28 cellular contexts compared by ENCODE assay signal in genomic region chr1:115136106-115136505, GRCh38. TPM values are rescaled to one million over a fixed set of nuclear protein-coding genes. Genes with fewer than 3 reads are reported as not detected.
DNase-seq lines count a peak whose midpoint lies in the region; ATAC-seq, FAIRE-seq and TF ChIP-seq lines count a peak whose summit lies in the region.
"Had no signal": no experiment of that assay in that cellular context is flagged by ENCODE, and none has a peak within 500 bp of the region (broad histone marks: within the 10 kb centered on the region; RNA-seq: fewer than 3 reads in every experiment).

No MANE protein-coding gene starts in this region.

- FAIRE-seq in bronchial epithelial cell (lab: Jason Lieb, UNC) = no peak
- FAIRE-seq: A204.1, endometrium, kidney, TTC549 had no signal

- no peak overlapping the region for H3K4me3 Mint-ChIP-seq in stimulated activated naive B cell treated with anti-CD40 and anti-IgM and Interleukin-4, amounts not matched to agents 10 μg/mL and 1 μg/mL and 100 μg/mL, for 72 hours
- no peak overlapping the region for H3K4me3 Mint-ChIP-seq in activated T-cell treated with anti-CD3 and anti-CD28 coated beads, Interleukin-2, amount 50 U/mL, for 24 hours
- H3K4me3 Mint-ChIP-seq: B cell; natural killer cell; stimulated activated naive CD8-positive, alpha-beta T cell treated with anti-CD3 and anti-CD28 coated beads, Interleukin-15, amount 100 ng/mL, for 72 hours had no signal

- no CpG with 5 or more reads among the region's 3 CpGs for WGBS in mesendoderm (ENCODE audit: extremely low coverage, insufficient coverage, low lambda C conversion rate)

- H4K5ac ChIP-seq in mesendoderm (ENCODE audit: low read length) = no peak overlapping the region

- TF ChIP-seq CTCF in bronchial epithelial cell (IDR thresholded peaks at IDR 0.05; ENCODE audit: insufficient read depth, low read length, severe bottlenecking) = no peak

- no peaks in the 10 kb centered on the region for H3K79me1 ChIP-seq in mesendoderm (ENCODE audit: low read length)

- H3K56ac ChIP-seq in mesendoderm (ENCODE audit: low read length) = no peak overlapping the region

- H3K23ac ChIP-seq in mesendoderm (ENCODE audit: low read length) = no peak overlapping the region

- H3K27me3 ChIP-seq in ACC112 (ENCODE audit: insufficient read depth, low read length) = no peaks in the 10 kb centered on the region
- H3K27me3 ChIP-seq in bronchial epithelial cell (ENCODE audit: control insufficient read depth, insufficient read depth, low read length) = no peaks in the 10 kb centered on the region
- H3K27me3 ChIP-seq in mesendoderm (ENCODE audit: insufficient read depth, low read length, poor library complexity) = no peaks in the 10 kb centered on the region
- H3K27me3 ChIP-seq: thyroid gland had no signal

- H2BK15ac ChIP-seq in mesendoderm (replicated peaks; ENCODE audit: low read depth) = no peak overlapping the region

- no peak overlapping the region for H4K8ac ChIP-seq in mesendoderm (ENCODE audit: low read depth, low read length)

- DNase-seq in M059J (ENCODE audit: low read depth) (peak; percentile 70), bronchial epithelial cell (ENCODE audit: low read depth) (peak; percentile 59), mesendoderm (peak; percentile 71)
- no peak for DNase-seq in stimulated activated naive B cell treated with anti-CD40 and anti-IgM and Interleukin-4, amounts not matched to agents 10 μg/mL and 1 μg/mL and 100 μg/mL, for 72 hours
- DNase-seq in activated T-cell treated with anti-CD3 and anti-CD28 coated beads, Interleukin-2, amount 50 U/mL, for 24 hours = no peak
- DNase-seq: activated CD4-positive, alpha-beta T cell treated with anti-CD3 and anti-CD28 coated beads, Interleukin-2, amount 50 U/mL, for 48 hours; activated CD8-positive, alpha-beta memory T cell treated with anti-CD3 and anti-CD28 coated beads, Interleukin-2, amount 50 U/mL, for 4 hours; activated naive CD4-positive, alpha-beta T cell treated with anti-CD3 and anti-CD28 coated beads, Interleukin-2, amount 50 U/mL, for 16 hours; amygdala; caudate nucleus; dermis blood vessel endothelial cell; Karpas-422; kidney; natural killer cell; NCI-H510A treated with DMSO at 0.1 percent for 48 hours; NK-92 treated with Interleukin-12 subunit alpha and Interleukin-12 subunit beta, amount 100 ng/mL, for 24 hours; stimulated activated naive CD8-positive, alpha-beta T cell treated with anti-CD3 and anti-CD28 coated beads, Interleukin-15, amount 100 ng/mL, for 72 hours; T-helper 1 cell; thyroid gland had no signal

- no peak overlapping the region for H3K4me2 ChIP-seq in mesendoderm (ENCODE audit: low read length)

- H2BK120ac ChIP-seq in mesendoderm (ENCODE audit: low read depth, low read length) = no peak overlapping the region

- no peaks in the 10 kb centered on the region for H3K79me2 ChIP-seq in ACC112 (ENCODE audit: control insufficient read depth, insufficient read depth, low read length, unreplicated experiment)
- no peaks in the 10 kb centered on the region for H3K79me2 ChIP-seq in mesendoderm (ENCODE audit: control insufficient read depth, insufficient read depth, low read length)

- H3K4me1 ChIP-seq in ACC112 (ENCODE audit: control insufficient read depth, insufficient read depth, low read length, unreplicated experiment) (peaks cover 40% of the 10 kb centered on the region), mesendoderm (ENCODE audit: control insufficient read depth, low read depth, low read length) (peaks cover 8% of the 10 kb centered on the region)

- peaks cover 7 to 8% of the 10 kb centered on the region in 2 donors for H3K4me1 Mint-ChIP-seq in stimulated activated naive B cell treated with anti-CD40 and anti-IgM and Interleukin-4, amounts not matched to agents 10 μg/mL and 1 μg/mL and 100 μg/mL, for 72 hours
- peaks cover 4% of the 10 kb centered on the region for H3K4me1 Mint-ChIP-seq in activated T-cell treated with anti-CD3 and anti-CD28 coated beads, Interleukin-2, amount 50 U/mL, for 24 hours (ENCODE audit: low read depth)
- H3K4me1 Mint-ChIP-seq: stimulated activated naive CD8-positive, alpha-beta T cell treated with anti-CD3 and anti-CD28 coated beads, Interleukin-15, amount 100 ng/mL, for 72 hours had no signal

- no peaks in the 10 kb centered on the region for H3K36me3 Mint-ChIP-seq in stimulated activated naive B cell treated with anti-CD40 and anti-IgM and Interleukin-4, amounts not matched to agents 10 μg/mL and 1 μg/mL and 100 μg/mL, for 72 hours
- no peaks in the 10 kb centered on the region for H3K36me3 Mint-ChIP-seq in activated T-cell treated with anti-CD3 and anti-CD28 coated beads, Interleukin-2, amount 50 U/mL, for 24 hours (ENCODE audit: low read depth)
- H3K36me3 Mint-ChIP-seq: natural killer cell had no signal

- no peak for ATAC-seq in stimulated activated naive B cell treated with anti-CD40 and anti-IgM and Interleukin-4, amounts not matched to agents 10 μg/mL and 1 μg/mL and 100 μg/mL, for 72 hours (replicated peaks)
- ATAC-seq in GM21360 (IDR thresholded peaks at IDR 0.05; ENCODE audit: unreplicated experiment) = no peak
- ATAC-seq in GM21390 (IDR thresholded peaks at IDR 0.05; ENCODE audit: unreplicated experiment) = no peak
- ATAC-seq: HCT116; natural killer cell; stimulated activated naive CD8-positive, alpha-beta T cell treated with anti-CD3 and anti-CD28 coated beads, Interleukin-15, amount 100 ng/mL, for 72 hours had no signal

- H3K4ac ChIP-seq in mesendoderm (ENCODE audit: low read depth, low read length) = no peak overlapping the region

- H3K4me3 ChIP-seq in ACC112 (ENCODE audit: low read depth, low read length) (peak overlapping the region; percentile 37; the same call in 1 of the 2 replicates), bronchial epithelial cell (ENCODE audit: low read depth, low read length) (no peak overlapping the region), mesendoderm (ENCODE audit: low read length) (no peak overlapping the region)
- H3K4me3 ChIP-seq: skin epidermis, thyroid gland had no signal

- peaks cover 32 to 47% of the 10 kb centered on the region in 2 donors for H3K27me3 Mint-ChIP-seq in stimulated activated naive B cell treated with anti-CD40 and anti-IgM and Interleukin-4, amounts not matched to agents 10 μg/mL and 1 μg/mL and 100 μg/mL, for 72 hours
- H3K27me3 Mint-ChIP-seq in activated T-cell treated with anti-CD3 and anti-CD28 coated beads, Interleukin-2, amount 50 U/mL, for 24 hours = peaks cover 28% of the 10 kb centered on the region

- H3K27ac ChIP-seq in ACC112 (ENCODE audit: low read depth, low read length) = peak overlapping the region; percentile 96
- H3K27ac ChIP-seq in mesendoderm (ENCODE audit: low read depth, low read length) = no peak overlapping the region
- H3K27ac ChIP-seq: thyroid gland had no signal

- no peaks in the 10 kb centered on the region for H3K9me3 Mint-ChIP-seq in stimulated activated naive B cell treated with anti-CD40 and anti-IgM and Interleukin-4, amounts not matched to agents 10 μg/mL and 1 μg/mL and 100 μg/mL, for 72 hours
- H3K9me3 Mint-ChIP-seq in activated T-cell treated with anti-CD3 and anti-CD28 coated beads, Interleukin-2, amount 50 U/mL, for 24 hours = no peaks in the 10 kb centered on the region
- H3K9me3 Mint-ChIP-seq: natural killer cell; stimulated activated naive CD8-positive, alpha-beta T cell treated with anti-CD3 and anti-CD28 coated beads, Interleukin-15, amount 100 ng/mL, for 72 hours had no signal

- no peaks in the 10 kb centered on the region for H3K36me3 ChIP-seq in ACC112 (ENCODE audit: insufficient read depth, low read length)
- no peaks in the 10 kb centered on the region for H3K36me3 ChIP-seq in bronchial epithelial cell (ENCODE audit: control insufficient read depth, insufficient read depth, low read length)
- no peaks in the 10 kb centered on the region for H3K36me3 ChIP-seq in mesendoderm (ENCODE audit: control insufficient read depth, insufficient read depth, low read length)
- H3K36me3 ChIP-seq: thyroid gland had no signal

- H3K9ac ChIP-seq in mesendoderm (ENCODE audit: low read length) = no peak overlapping the region

- no peak overlapping the region for H3K18ac ChIP-seq in mesendoderm (ENCODE audit: low read length)

- no peak overlapping the region for H2AK5ac ChIP-seq in mesendoderm (ENCODE audit: low read length)

- H3K27ac Mint-ChIP-seq in stimulated activated naive B cell treated with anti-CD40 and anti-IgM and Interleukin-4, amounts not matched to agents 10 μg/mL and 1 μg/mL and 100 μg/mL, for 72 hours = no peak overlapping the region
- H3K27ac Mint-ChIP-seq in activated T-cell treated with anti-CD3 and anti-CD28 coated beads, Interleukin-2, amount 50 U/mL, for 24 hours = no peak overlapping the region
- H3K27ac Mint-ChIP-seq: B cell, natural killer cell had no signal

- no peak overlapping the region for H2BK5ac ChIP-seq in mesendoderm (ENCODE audit: low read length)

- peak overlapping the region; percentile 9 for H2AFZ ChIP-seq in ACC112 (ENCODE audit: low read length, unreplicated experiment)

RNA-seq across cellular contexts. Expression of gene TSPAN2, which starts 46.8 kb away (rescaled TPM):
- 0.69 and 1.4 TPM in 2 replicates for total RNA-seq in M059J (2014; rRNA removed; shearing (Covaris generic))
- total RNA-seq in bronchial epithelial cell = 0.13 and 0.26 TPM in 2 replicates
- polyA plus RNA-seq in mesendoderm (2013, experiment 1 of 2) = 3.9 TPM
- 4.5 TPM for polyA plus RNA-seq in mesendoderm (2013, experiment 2 of 2)

Comparison
In these comparisons a context has a peak if more than half of its experiments do, and no peak if none do; other contexts are left out.
1. DNase-seq: peak in M059J (single experiment), bronchial epithelial cell (single experiment) and mesendoderm (single experiment); none in stimulated activated naive B cell treated with anti-CD40 and anti-IgM and Interleukin-4, amounts not matched to agents 10 μg/mL and 1 μg/mL and 100 μg/mL, for 72 hours (single experiment) and activated T-cell treated with anti-CD3 and anti-CD28 coated beads, Interleukin-2, amount 50 U/mL, for 24 hours (single experiment).